In genomic region chr18:61606068-61606660, GRCh38 we compare ENCODE assay signal across 8 cellular contexts.
DNase-seq lines count a peak whose midpoint lies in the region; ATAC-seq and TF ChIP-seq lines count a peak whose summit lies in the region.

No MANE protein-coding gene starts in this region.

- no peak for ATAC-seq in stimulated activated naive CD8-positive, alpha-beta T cell treated with anti-CD3 and anti-CD28 coated beads, Interleukin-15, amount 100 ng/mL, for 72 hours

- H3K27me3 ChIP-seq in H7 (ENCODE audit: control insufficient read depth, insufficient read depth, low read length): no peaks in the 10 kb centered on the region

- H3K36me3 Mint-ChIP-seq in brain: no peaks in the 10 kb centered on the region

- H3K27ac Mint-ChIP-seq in brain: peak overlapping the region; percentile 42 to 69 (median 52)
- no peak overlapping the region for H3K27ac Mint-ChIP-seq in stimulated activated naive CD8-positive, alpha-beta T cell treated with anti-CD3 and anti-CD28 coated beads, Interleukin-15, amount 100 ng/mL, for 72 hours

- peak overlapping the region; percentile 60 to 81 (median 72) for H3K4me3 Mint-ChIP-seq in brain
- no peak overlapping the region for H3K4me3 Mint-ChIP-seq in stimulated activated naive CD8-positive, alpha-beta T cell treated with anti-CD3 and anti-CD28 coated beads, Interleukin-15, amount 100 ng/mL, for 72 hours

- DNase-seq in H7 (peak; percentile 23), iPS DF 19.7 (ENCODE audit: low read depth, low spot score) (peak; percentile 28), skeletal muscle cell (ENCODE audit: low read depth) (no peak), pons (ENCODE audit: low spot score) (no peak), NCI-H187 (lab: John Stamatoyannopoulos, UW) (no peak), NCI-H748 treated with DMSO at 0.1 percent for 48 hours (lab: John Stamatoyannopoulos, UW) (no peak)
- DNase-seq in stimulated activated naive CD8-positive, alpha-beta T cell treated with anti-CD3 and anti-CD28 coated beads, Interleukin-15, amount 100 ng/mL, for 72 hours: no peak

- H3K9me3 Mint-ChIP-seq in brain: peaks cover 0 to 15% (median 8%) of the 10 kb centered on the region in 5 experiments
- no peaks in the 10 kb centered on the region for H3K9me3 Mint-ChIP-seq in stimulated activated naive CD8-positive, alpha-beta T cell treated with anti-CD3 and anti-CD28 coated beads, Interleukin-15, amount 100 ng/mL, for 72 hours

- H3K4me3 ChIP-seq in H7 (ENCODE audit: insufficient read depth, low read depth, low read length): peak overlapping the region; percentile 34
- peak overlapping the region; percentile 43 for H3K4me3 ChIP-seq in skeletal muscle cell (ENCODE audit: low read depth, low read length)

- H3K27me3 Mint-ChIP-seq in brain: peaks cover 68% of the 10 kb centered on the region
- H3K27me3 Mint-ChIP-seq in stimulated activated naive CD8-positive, alpha-beta T cell treated with anti-CD3 and anti-CD28 coated beads, Interleukin-15, amount 100 ng/mL, for 72 hours: peaks cover 55% of the 10 kb centered on the region

- H3K4me1 Mint-ChIP-seq in brain: peaks cover 32% of the 10 kb centered on the region
- no peaks in the 10 kb centered on the region for H3K4me1 Mint-ChIP-seq in stimulated activated naive CD8-positive, alpha-beta T cell treated with anti-CD3 and anti-CD28 coated beads, Interleukin-15, amount 100 ng/mL, for 72 hours

- TF ChIP-seq CTCF in brain (conservative IDR thresholded peaks at IDR 0.05): no peak

- no peaks in the 10 kb centered on the region for H3K36me3 ChIP-seq in H7 (replicated peaks; ENCODE audit: control insufficient read depth, insufficient read depth, low read length)

Comparison
In these comparisons a context has a peak if more than half of its experiments do, and no peak if none do; other contexts are left out.
1. DNase-seq: peak in H7 (single experiment) and iPS DF 19.7 (single experiment); none in skeletal muscle cell (single experiment), pons (single experiment), NCI-H187 (0 of 2), stimulated activated naive CD8-positive, alpha-beta T cell treated with anti-CD3 and anti-CD28 coated beads, Interleukin-15, amount 100 ng/mL, for 72 hours (0 of 2) and NCI-H748 treated with DMSO at 0.1 percent for 48 hours (single experiment).
2. H3K27ac Mint-ChIP-seq: peak in brain (5 of 5); none in stimulated activated naive CD8-positive, alpha-beta T cell treated with anti-CD3 and anti-CD28 coated beads, Interleukin-15, amount 100 ng/mL, for 72 hours (0 of 2).
3. H3K4me3 Mint-ChIP-seq: peak in brain (5 of 5); none in stimulated activated naive CD8-positive, alpha-beta T cell treated with anti-CD3 and anti-CD28 coated beads, Interleukin-15, amount 100 ng/mL, for 72 hours (0 of 2).